8 cellular contexts compared by ENCODE assay signal in genomic region chr20:48760403-48760889, GRCh38.
DNase-seq lines count a peak whose midpoint lies in the region; ATAC-seq and TF ChIP-seq lines count a peak whose summit lies in the region.

No MANE protein-coding gene starts in this region.

- WGBS in ovary, 3 donors: 66 to 68% (median 67%) methylated on average over 8 of the region's 8 CpGs

- H3K9me3 Mint-ChIP-seq in dendritic cell treated with granulocyte-macrophage colony-stimulating factor and Interleukin-4, amounts not matched to agents 40 ng/mL and 50 ng/mL, for 4 days: peaks cover 9% of the 10 kb centered on the region

- in situ Hi-C loops in GM13977 (cut with MboI; ENCODE audit: low pct_unique_long_range_greater_than_20kb, low sequenced_read_pairs, unreplicated experiment): no loop called here
- in situ Hi-C loops in KBM-7 (cut with MboI; ENCODE audit: low pct_unique_long_range_greater_than_20kb, low sequenced_read_pairs): no loop called here
- in situ Hi-C loops in gastrocnemius medialis (cut with MboI; ENCODE audit: low sequenced_read_pairs in 4 of 4): no loop called here

- H3K36me3 ChIP-seq in gastrocnemius medialis (no peaks in the 10 kb centered on the region), ovary (no peaks in the 10 kb centered on the region)

- H3K9me3 ChIP-seq in gastrocnemius medialis (no peaks in the 10 kb centered on the region), ovary (no peaks in the 10 kb centered on the region)

- no peak for TF ChIP-seq POLR2A in gastrocnemius medialis (IDR thresholded peaks at IDR 0.05)
- no peak for TF ChIP-seq POLR2A in ovary (IDR thresholded peaks at IDR 0.05)

- no peaks in the 10 kb centered on the region for H3K27me3 ChIP-seq in gastrocnemius medialis
- H3K27me3 ChIP-seq in ovary: no peaks in the 10 kb centered on the region

- intact Hi-C loops in dendritic cell treated with granulocyte-macrophage colony-stimulating factor and Interleukin-4, amounts not matched to agents 40 ng/mL and 50 ng/mL, for 4 days (cut with micrococcal nuclease): no loop called here
- intact Hi-C loops in gastrocnemius medialis (cut with DNase I; ENCODE audit: low total_unique reads): no loop called here
- intact Hi-C loops in ovary (cut with DNase I): no loop called here

- peaks cover 35% of the 10 kb centered on the region for H3K36me3 Mint-ChIP-seq in dendritic cell treated with granulocyte-macrophage colony-stimulating factor and Interleukin-4, amounts not matched to agents 40 ng/mL and 50 ng/mL, for 4 days (ENCODE audit: low read depth)

- peak in 1 of 2 donors; percentile 39 for ATAC-seq in gastrocnemius medialis

- H3K27me3 Mint-ChIP-seq in dendritic cell treated with granulocyte-macrophage colony-stimulating factor and Interleukin-4, amounts not matched to agents 40 ng/mL and 50 ng/mL, for 4 days: no peaks in the 10 kb centered on the region

- TF ChIP-seq EP300 in ovary (IDR thresholded peaks at IDR 0.05): no peak

- DNase-seq in GM13977 (ENCODE audit: low spot score) (peak; percentile 53), KBM-7 (peak; percentile 66), gastrocnemius medialis (no peak), ovary (no peak), NCI-H2196 treated with DMSO at 0.1 percent for 48 hours (lab: John Stamatoyannopoulos, UW; ENCODE audit: unreplicated experiment) (no peak), SK-N-DZ (ENCODE audit: low spot score) (no peak)
- DNase-seq in activated CD4-positive, alpha-beta T cell treated with anti-CD3 and anti-CD28 coated beads for 48 hours: peak; percentile 70

- TF ChIP-seq CTCF in GM13977 (IDR thresholded peaks at IDR 0.05; ENCODE audit: extremely low read depth, insufficient read depth, missing control alignments) (no peak), gastrocnemius medialis (IDR thresholded peaks at IDR 0.05 in 4 of 5, conservative IDR thresholded peaks at IDR 0.05 in 1 of 5) (no peak), ovary (IDR thresholded peaks at IDR 0.05) (no peak)

- no peak overlapping the region for H3K4me3 ChIP-seq in gastrocnemius medialis
- no peak overlapping the region for H3K4me3 ChIP-seq in ovary

- no peak overlapping the region for H3K4me3 Mint-ChIP-seq in dendritic cell treated with granulocyte-macrophage colony-stimulating factor and Interleukin-4, amounts not matched to agents 40 ng/mL and 50 ng/mL, for 4 days

- H3K27ac ChIP-seq in gastrocnemius medialis: peak overlapping the region; percentile 18 to 55 (median 38)
- no peak overlapping the region for H3K27ac ChIP-seq in ovary

- peak overlapping the region; percentile 31 for H3K27ac Mint-ChIP-seq in dendritic cell treated with granulocyte-macrophage colony-stimulating factor and Interleukin-4, amounts not matched to agents 40 ng/mL and 50 ng/mL, for 4 days

- H3K4me1 ChIP-seq in gastrocnemius medialis (peaks cover 0 to 5% of the 10 kb centered on the region in 2 donors), ovary (ENCODE audit: insufficient read depth) (no peaks in the 10 kb centered on the region)

- peaks cover 97% of the 10 kb centered on the region for H3K4me1 Mint-ChIP-seq in dendritic cell treated with granulocyte-macrophage colony-stimulating factor and Interleukin-4, amounts not matched to agents 40 ng/mL and 50 ng/mL, for 4 days (ENCODE audit: low read depth)

Comparison
In these comparisons a context has a peak if more than half of its experiments do, and no peak if none do; other contexts are left out.
1. DNase-seq: peak in GM13977 (single experiment), KBM-7 (single experiment) and activated CD4-positive, alpha-beta T cell treated with anti-CD3 and anti-CD28 coated beads for 48 hours (single experiment); none in gastrocnemius medialis (0 of 2), ovary (0 of 5), NCI-H2196 treated with DMSO at 0.1 percent for 48 hours (single experiment) and SK-N-DZ (single experiment).
2. H3K27ac ChIP-seq: peak in gastrocnemius medialis (4 of 4); none in ovary (0 of 2).